Comparison of ENCODE assay signal across 21 cellular contexts in genomic region chr20:1443085-1443484, GRCh38. TPM values are rescaled to one million over a fixed set of nuclear protein-coding genes. Genes with fewer than 3 reads are reported as not detected.
DNase-seq lines count a peak whose midpoint lies in the region; ATAC-seq and TF ChIP-seq lines count a peak whose summit lies in the region.
"Had no signal": no experiment of that assay in that cellular context is flagged by ENCODE, and none has a peak within 500 bp of the region (broad histone marks: within the 10 kb centered on the region; RNA-seq: fewer than 3 reads in every experiment).

No MANE protein-coding gene starts in this region.

- no peaks in the 10 kb centered on the region for H3K27me3 ChIP-seq in Panc1 (ENCODE audit: control insufficient read depth, insufficient read depth, low read length)

- no peaks in the 10 kb centered on the region for H3K4me1 ChIP-seq in Panc1 (ENCODE audit: control insufficient read depth, insufficient read depth, low read length)
- H3K4me1 ChIP-seq: HAP-1 had no signal

- H3K4me3 Mint-ChIP-seq in endothelial cell (ENCODE audit: unreplicated experiment), result peak overlapping the region; percentile 74
- H3K4me3 Mint-ChIP-seq: B cell; CD4-positive, alpha-beta memory T cell; HFFc6 had no signal

- BruUV-seq in Panc1 (replicated peaks; lab: Mats Ljungman, UMichigan), result TSS peak; percentile 16

- peaks cover 7% of the 10 kb centered on the region for H3K4me1 Mint-ChIP-seq in endothelial cell (ENCODE audit: unreplicated experiment)

- peak; percentile 33 for ATAC-seq in left ventricle myocardium superior
- ATAC-seq in Right ventricle myocardium inferior, result no peak
- ATAC-seq in Panc1, result no peak

- no peak overlapping the region for H3K4me3 ChIP-seq in Panc1 (ENCODE audit: low read depth in 2 of 2, low read length in 2 of 2)
- H3K4me3 ChIP-seq: HAP-1 had no signal

- POLR2A ChIA-PET in Panc1 (lab: Charles Lee), result no interaction called here

- H3K36me3 Mint-ChIP-seq in endothelial cell (ENCODE audit: low read depth, unreplicated experiment), result peaks cover 61% of the 10 kb centered on the region

- H3K27ac Mint-ChIP-seq in endothelial cell (ENCODE audit: unreplicated experiment), result no peak overlapping the region
- H3K27ac Mint-ChIP-seq: B cell; CD4-positive, alpha-beta memory T cell; HFFc6 had no signal

- H3K36me3 ChIP-seq in Panc1 (ENCODE audit: control insufficient read depth, insufficient read depth, low read length), result peaks cover 14% of the 10 kb centered on the region

- DNase-seq in left ventricle myocardium superior (no peak), Right ventricle myocardium inferior (ENCODE audit: missing footprints) (no peak), Panc1 (ENCODE audit: low read depth, low spot score) (no peak), endothelial cell (ENCODE audit: low spot score) (no peak), cerebellar cortex (ENCODE audit: low spot score) (no peak), NCI-H345 (lab: John Stamatoyannopoulos, UW) (no peak)
- DNase-seq: C1 segment of cervical spinal cord; Calu3; CD4-positive, alpha-beta memory T cell; COR-L47; DMS53; DMS79 treated with DMSO at 0.1 percent for 48 hours; GF-D8; GOT3; HFFc6 had no signal

- CTCF ChIA-PET in Panc1 (lab: Charles Lee), result no interaction called here

- intact Hi-C loops in left ventricle myocardium superior (cut with micrococcal nuclease), result no loop called here
- intact Hi-C loops in Right ventricle myocardium inferior (cut with DNase I), result no loop called here
- intact Hi-C loops in Panc1 (cut with micrococcal nuclease; ENCODE audit: unreplicated experiment), result no loop called here

- H3K9me3 ChIP-seq in Panc1 (ENCODE audit: control insufficient read depth, insufficient read depth, low read depth, low read length), result no peaks in the 10 kb centered on the region
- H3K9me3 ChIP-seq: HAP-1 had no signal

- in situ Hi-C loops in Panc1 (cut with HindIII; ENCODE audit: low pct_unique_long_range_greater_than_20kb, low sequenced_read_pairs), result no loop called here

- no peaks in the 10 kb centered on the region for H3K9me3 Mint-ChIP-seq in endothelial cell (ENCODE audit: unreplicated experiment)
- H3K9me3 Mint-ChIP-seq: CD4-positive, alpha-beta memory T cell; HFFc6 had no signal

- H3K27me3 Mint-ChIP-seq in endothelial cell (ENCODE audit: unreplicated experiment), result peaks cover 1% of the 10 kb centered on the region
- H3K27me3 Mint-ChIP-seq: B cell; CD4-positive, alpha-beta memory T cell had no signal

- no peak overlapping the region for H3K27ac ChIP-seq in Panc1 (ENCODE audit: low read length)
- H3K27ac ChIP-seq: 22Rv1 had no signal

- TF ChIP-seq CTCF in Panc1 (IDR thresholded peaks at IDR 0.05), result no peak
- no peak for TF ChIP-seq CTCF in endothelial cell (IDR thresholded peaks at IDR 0.05; ENCODE audit: unreplicated experiment)

RNA-seq across cellular contexts. Expression of gene NSFL1C, which starts 23.6 kb away (rescaled TPM):
- 59.9 TPM for total RNA-seq in left ventricle myocardium superior
- total RNA-seq in Right ventricle myocardium inferior, result 51.6 TPM
- 151 TPM for total RNA-seq in Panc1 (2021; ENCODE audit: unreplicated experiment)
- polyA plus RNA-seq in Panc1 (2012; ENCODE audit: insufficient read length), result 146 TPM
- 104 TPM for total RNA-seq in endothelial cell (ENCODE audit: unreplicated experiment)

RNA-seq across cellular contexts. Expression of gene SIRPB2, which starts 48.1 kb away (rescaled TPM):
- total RNA-seq in left ventricle myocardium superior (3.5 TPM), Right ventricle myocardium inferior (4.0 TPM), Panc1 (2021; ENCODE audit: unreplicated experiment) (not detected), endothelial cell (ENCODE audit: unreplicated experiment) (41.5 TPM)
- polyA plus RNA-seq in Panc1 (2012; ENCODE audit: insufficient read length), result not detected
- total RNA-seq: B cell; CD4-positive, alpha-beta memory T cell; Daoy; G401; HFFc6 had no signal
- polyA plus RNA-seq: AG04450; CD4-positive, alpha-beta memory T cell had no signal

RNA-seq across cellular contexts. Expression of gene FKBP1A, which starts 50.2 kb away (rescaled TPM):
- 135 TPM for total RNA-seq in left ventricle myocardium superior
- total RNA-seq in Right ventricle myocardium inferior, result 143 TPM
- 695 TPM for total RNA-seq in Panc1 (2021; ENCODE audit: unreplicated experiment)
- polyA plus RNA-seq in Panc1 (2012; ENCODE audit: insufficient read length), result 830 TPM
- 952 TPM for total RNA-seq in endothelial cell (ENCODE audit: unreplicated experiment)
